Comparison of ENCODE assay signal across 1 cellular context in the genomic region with DNA sequence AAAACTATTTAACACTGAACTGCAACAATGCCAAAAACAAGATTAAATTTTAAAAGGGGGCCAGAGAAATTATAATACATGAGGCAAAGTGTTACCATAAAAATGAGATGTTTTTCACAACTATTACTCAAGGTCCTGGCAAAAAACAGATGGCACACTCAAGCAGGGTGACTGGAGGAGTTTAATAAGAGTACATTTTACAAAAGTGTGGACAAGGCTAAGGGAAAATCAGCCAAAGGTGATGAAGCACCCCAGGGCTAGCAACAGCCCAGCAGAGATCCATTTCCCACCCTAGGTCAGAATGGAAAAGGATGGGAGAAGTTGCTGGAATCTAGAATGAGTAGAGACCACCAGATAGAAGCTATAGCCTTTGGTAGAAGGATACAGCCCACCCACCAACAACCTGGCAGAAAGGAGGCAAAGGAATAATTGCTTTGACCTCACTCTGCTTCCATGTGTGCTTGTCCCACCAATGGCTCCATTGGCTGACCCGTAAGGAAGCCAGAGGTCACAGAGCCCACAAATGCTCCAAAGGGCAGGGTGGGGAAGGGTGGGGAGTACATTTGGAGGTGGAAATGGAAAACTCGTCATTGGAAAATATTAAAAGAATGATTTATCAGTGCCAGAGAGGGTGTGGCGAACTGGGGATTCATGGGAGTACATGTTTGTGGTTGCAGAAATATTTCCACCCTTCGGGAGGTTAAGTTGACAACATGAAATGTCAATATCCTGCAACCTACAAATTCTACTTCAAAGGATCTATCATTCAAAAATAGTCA.
TF ChIP-seq lines count a peak whose summit lies in the region.

No MANE protein-coding gene starts in this region.

TF ChIP-seq in HCT116, 20 proteins besides CTCF, POLR2A, EP300 and RAD21 (continued from another document):
- TF ChIP-seq SRF (IDR thresholded peaks at IDR 0.05; ENCODE audit: low read depth) (no peak), SIN3A (IDR thresholded peaks at IDR 0.05; ENCODE audit: low read depth) (no peak), ATF3 (IDR thresholded peaks at IDR 0.05) (no peak)
- TF ChIP-seq, protein P1, sequence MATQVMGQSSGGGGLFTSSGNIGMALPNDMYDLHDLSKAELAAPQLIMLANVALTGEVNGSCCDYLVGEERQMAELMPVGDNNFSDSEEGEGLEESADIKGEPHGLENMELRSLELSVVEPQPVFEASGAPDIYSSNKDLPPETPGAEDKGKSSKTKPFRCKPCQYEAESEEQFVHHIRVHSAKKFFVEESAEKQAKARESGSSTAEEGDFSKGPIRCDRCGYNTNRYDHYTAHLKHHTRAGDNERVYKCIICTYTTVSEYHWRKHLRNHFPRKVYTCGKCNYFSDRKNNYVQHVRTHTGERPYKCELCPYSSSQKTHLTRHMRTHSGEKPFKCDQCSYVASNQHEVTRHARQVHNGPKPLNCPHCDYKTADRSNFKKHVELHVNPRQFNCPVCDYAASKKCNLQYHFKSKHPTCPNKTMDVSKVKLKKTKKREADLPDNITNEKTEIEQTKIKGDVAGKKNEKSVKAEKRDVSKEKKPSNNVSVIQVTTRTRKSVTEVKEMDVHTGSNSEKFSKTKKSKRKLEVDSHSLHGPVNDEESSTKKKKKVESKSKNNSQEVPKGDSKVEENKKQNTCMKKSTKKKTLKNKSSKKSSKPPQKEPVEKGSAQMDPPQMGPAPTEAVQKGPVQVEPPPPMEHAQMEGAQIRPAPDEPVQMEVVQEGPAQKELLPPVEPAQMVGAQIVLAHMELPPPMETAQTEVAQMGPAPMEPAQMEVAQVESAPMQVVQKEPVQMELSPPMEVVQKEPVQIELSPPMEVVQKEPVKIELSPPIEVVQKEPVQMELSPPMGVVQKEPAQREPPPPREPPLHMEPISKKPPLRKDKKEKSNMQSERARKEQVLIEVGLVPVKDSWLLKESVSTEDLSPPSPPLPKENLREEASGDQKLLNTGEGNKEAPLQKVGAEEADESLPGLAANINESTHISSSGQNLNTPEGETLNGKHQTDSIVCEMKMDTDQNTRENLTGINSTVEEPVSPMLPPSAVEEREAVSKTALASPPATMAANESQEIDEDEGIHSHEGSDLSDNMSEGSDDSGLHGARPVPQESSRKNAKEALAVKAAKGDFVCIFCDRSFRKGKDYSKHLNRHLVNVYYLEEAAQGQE (IDR thresholded peaks at IDR 0.05; ENCODE audit: low read depth): no peak
